19 cellular contexts compared by ENCODE assay signal in genomic region chr10:97050205-97050745, GRCh38.
DNase-seq lines count a peak whose midpoint lies in the region; ATAC-seq and TF ChIP-seq lines count a peak whose summit lies in the region.
"Had no signal": no experiment of that assay in that cellular context is flagged by ENCODE, and none has a peak within 500 bp of the region (broad histone marks: within the 10 kb centered on the region; RNA-seq: fewer than 3 reads in every experiment).

No MANE protein-coding gene starts in this region.

- peaks cover 7% of the 10 kb centered on the region for H3K4me1 ChIP-seq in BE2C

- no peaks in the 10 kb centered on the region for H3K9me3 ChIP-seq in BE2C

- no peaks in the 10 kb centered on the region for H3K36me3 Mint-ChIP-seq in natural killer cell treated with Interleukin-12 subunit alpha and Interleukin-12 subunit beta and Interleukin-15 and Interleukin-18, amount 100 ng/mL, for 72 hours
- no peaks in the 10 kb centered on the region for H3K36me3 Mint-ChIP-seq in natural killer cell
- H3K36me3 Mint-ChIP-seq in activated T-helper 17 cell treated with anti-CD3 and anti-CD28 coated beads, Interleukin-2, amount 50 U/mL, for 72 hours (ENCODE audit: low read depth), result no peaks in the 10 kb centered on the region
- peaks cover 21% of the 10 kb centered on the region for H3K36me3 Mint-ChIP-seq in nephron progenitor cell (ENCODE audit: low read depth)
- no peaks in the 10 kb centered on the region for H3K36me3 Mint-ChIP-seq in naive thymus-derived CD8-positive, alpha-beta T cell
- H3K36me3 Mint-ChIP-seq: CD8-positive, alpha-beta T cell had no signal

- H3K4me3 ChIP-seq in BE2C (ENCODE audit: low read depth, low read length), result no peak overlapping the region
- H3K4me3 ChIP-seq: BLaER1, SK-N-MC had no signal

- peaks cover 3% of the 10 kb centered on the region for H3K9me3 Mint-ChIP-seq in natural killer cell treated with Interleukin-12 subunit alpha and Interleukin-12 subunit beta and Interleukin-15 and Interleukin-18, amount 100 ng/mL, for 72 hours
- peaks cover 0 to 4% of the 10 kb centered on the region in 2 donors for H3K9me3 Mint-ChIP-seq in natural killer cell
- no peaks in the 10 kb centered on the region for H3K9me3 Mint-ChIP-seq in activated T-helper 17 cell treated with anti-CD3 and anti-CD28 coated beads, Interleukin-2, amount 50 U/mL, for 72 hours
- peaks cover 6% of the 10 kb centered on the region for H3K9me3 Mint-ChIP-seq in nephron progenitor cell
- peaks cover 0 to 2% (median 0%) of the 10 kb centered on the region in 9 donors for H3K9me3 Mint-ChIP-seq in naive thymus-derived CD8-positive, alpha-beta T cell
- H3K9me3 Mint-ChIP-seq: CD8-positive, alpha-beta T cell had no signal

- no peak for ATAC-seq in natural killer cell treated with Interleukin-12 subunit alpha and Interleukin-12 subunit beta and Interleukin-15 and Interleukin-18, amount 100 ng/mL, for 72 hours
- ATAC-seq in natural killer cell, result no peak
- no peak for ATAC-seq in activated T-helper 17 cell treated with anti-CD3 and anti-CD28 coated beads, Interleukin-2, amount 50 U/mL, for 72 hours (replicated peaks)
- ATAC-seq in naive thymus-derived CD8-positive, alpha-beta T cell, result no peak
- ATAC-seq: CD8-positive, alpha-beta T cell had no signal

- H3K27ac Mint-ChIP-seq in natural killer cell treated with Interleukin-12 subunit alpha and Interleukin-12 subunit beta and Interleukin-15 and Interleukin-18, amount 100 ng/mL, for 72 hours, result no peak overlapping the region
- H3K27ac Mint-ChIP-seq in natural killer cell, result no peak overlapping the region
- peak overlapping the region; percentile 59 for H3K27ac Mint-ChIP-seq in activated T-helper 17 cell treated with anti-CD3 and anti-CD28 coated beads, Interleukin-2, amount 50 U/mL, for 72 hours
- H3K27ac Mint-ChIP-seq in nephron progenitor cell, result peak overlapping the region; percentile 80
- H3K27ac Mint-ChIP-seq in naive thymus-derived CD8-positive, alpha-beta T cell, result no peak overlapping the region
- H3K27ac Mint-ChIP-seq: CD8-positive, alpha-beta T cell had no signal

- no peaks in the 10 kb centered on the region for H3K36me3 ChIP-seq in BE2C
- H3K36me3 ChIP-seq: BLaER1 had no signal

- peaks cover 0 to 4% of the 10 kb centered on the region in 2 donors for H3K4me1 Mint-ChIP-seq in natural killer cell treated with Interleukin-12 subunit alpha and Interleukin-12 subunit beta and Interleukin-15 and Interleukin-18, amount 100 ng/mL, for 72 hours (ENCODE audit: low read depth in 2 of 2)
- H3K4me1 Mint-ChIP-seq in natural killer cell (no peaks in the 10 kb centered on the region), nephron progenitor cell (peaks cover 12% of the 10 kb centered on the region)
- H3K4me1 Mint-ChIP-seq in activated T-helper 17 cell treated with anti-CD3 and anti-CD28 coated beads, Interleukin-2, amount 50 U/mL, for 72 hours, result peaks cover 6% of the 10 kb centered on the region
- H3K4me1 Mint-ChIP-seq in naive thymus-derived CD8-positive, alpha-beta T cell, result peaks cover 0 to 4% (median 0%) of the 10 kb centered on the region in 4 donors

- POLR2A ChIA-PET in naive thymus-derived CD8-positive, alpha-beta T cell (lab: Charles Lee), result no interaction called here

- H3K4me3 Mint-ChIP-seq in natural killer cell treated with Interleukin-12 subunit alpha and Interleukin-12 subunit beta and Interleukin-15 and Interleukin-18, amount 100 ng/mL, for 72 hours, result no peak overlapping the region
- H3K4me3 Mint-ChIP-seq in natural killer cell, result no peak overlapping the region
- H3K4me3 Mint-ChIP-seq in activated T-helper 17 cell treated with anti-CD3 and anti-CD28 coated beads, Interleukin-2, amount 50 U/mL, for 72 hours, result no peak overlapping the region
- no peak overlapping the region for H3K4me3 Mint-ChIP-seq in nephron progenitor cell
- no peak overlapping the region for H3K4me3 Mint-ChIP-seq in naive thymus-derived CD8-positive, alpha-beta T cell
- H3K4me3 Mint-ChIP-seq: CD8-positive, alpha-beta T cell; H9 had no signal

- peaks cover 4 to 14% of the 10 kb centered on the region in 2 donors for H3K27me3 Mint-ChIP-seq in natural killer cell treated with Interleukin-12 subunit alpha and Interleukin-12 subunit beta and Interleukin-15 and Interleukin-18, amount 100 ng/mL, for 72 hours
- H3K27me3 Mint-ChIP-seq in natural killer cell (ENCODE audit: low read depth in 2 of 2) (peaks cover 0 to 4% of the 10 kb centered on the region in 2 donors), nephron progenitor cell (ENCODE audit: low read depth, poor library complexity) (peaks cover 18% of the 10 kb centered on the region)
- H3K27me3 Mint-ChIP-seq in activated T-helper 17 cell treated with anti-CD3 and anti-CD28 coated beads, Interleukin-2, amount 50 U/mL, for 72 hours, result peaks cover 16% of the 10 kb centered on the region
- H3K27me3 Mint-ChIP-seq in naive thymus-derived CD8-positive, alpha-beta T cell, result peaks cover 0 to 9% (median 4%) of the 10 kb centered on the region in 5 donors

- no peaks in the 10 kb centered on the region for H3K27me3 ChIP-seq in BE2C
- H3K27me3 ChIP-seq: BLaER1 had no signal

- DNase-seq in natural killer cell treated with Interleukin-12 subunit alpha and Interleukin-12 subunit beta and Interleukin-15 and Interleukin-18, amount 100 ng/mL, for 72 hours (ENCODE audit: low spot score), result peak; percentile 38
- DNase-seq in natural killer cell (no peak), nephron progenitor cell (no peak), BE2C (no peak), NCI-H2227 (lab: John Stamatoyannopoulos, UW; ENCODE audit: unreplicated experiment) (no peak), NOMO-1 treated with dmso at 0.1 percent for 144 hours (lab: John Stamatoyannopoulos, UW; ENCODE audit: unreplicated experiment) (no peak)
- DNase-seq in naive thymus-derived CD8-positive, alpha-beta T cell, result no peak
- DNase-seq: CD8-positive, alpha-beta T cell; H9; IMR-90; NCI-H1048; NCI-H1436; NCI-H1930; NCI-H524 treated with DMSO at 0.1 percent for 48 hours; OCI-M1; SHP77 had no signal

- intact Hi-C loops in natural killer cell (cut with micrococcal nuclease), result no loop called here

- no peak for TF ChIP-seq CTCF in natural killer cell (IDR thresholded peaks at IDR 0.05)
- TF ChIP-seq CTCF in nephron progenitor cell (IDR thresholded peaks at IDR 0.05), result no peak
- no peak for TF ChIP-seq CTCF in BE2C (IDR thresholded peaks at IDR 0.05; ENCODE audit: low read depth, low read length)

Comparison
In these comparisons a context has a peak if more than half of its experiments do, and no peak if none do; other contexts are left out.
1. H3K27ac Mint-ChIP-seq: peak in activated T-helper 17 cell treated with anti-CD3 and anti-CD28 coated beads, Interleukin-2, amount 50 U/mL, for 72 hours (single experiment) and nephron progenitor cell (single experiment); none in natural killer cell treated with Interleukin-12 subunit alpha and Interleukin-12 subunit beta and Interleukin-15 and Interleukin-18, amount 100 ng/mL, for 72 hours (0 of 2), natural killer cell (0 of 2) and naive thymus-derived CD8-positive, alpha-beta T cell (0 of 10).